18 cellular contexts compared by ENCODE assay signal in genomic region chr15:44883219-44883900, GRCh38.
A peak's percentile ranks its signal among the peaks of the same experiment; 100 is the strongest.
DNase-seq lines count a peak whose midpoint lies in the region; ATAC-seq and TF ChIP-seq lines count a peak whose summit lies in the region.
"Had no signal": no experiment of that assay in that cellular context is flagged by ENCODE, and none has a peak within 500 bp of the region (broad histone marks: within the 10 kb centered on the region; RNA-seq: fewer than 3 reads in every experiment).

No MANE protein-coding gene starts in this region.

- no peaks in the 10 kb centered on the region for H3K27me3 Mint-ChIP-seq in T-helper 2 cell treated with Interferon-gamma antibody and Interleukin-4, amounts not matched to agents 5 μg/mL and 100 μg/mL, for 36 hours (ENCODE audit: low read depth)
- H3K27me3 Mint-ChIP-seq in progenitor cell of endocrine pancreas: peaks cover 5% of the 10 kb centered on the region

- H3K36me3 Mint-ChIP-seq in T-helper 2 cell treated with Interferon-gamma antibody and Interleukin-4, amounts not matched to agents 5 μg/mL and 100 μg/mL, for 36 hours (ENCODE audit: low read depth): peaks cover 3% of the 10 kb centered on the region
- peaks cover 3% of the 10 kb centered on the region for H3K36me3 Mint-ChIP-seq in progenitor cell of endocrine pancreas (ENCODE audit: insufficient read depth)

- H3K4me1 Mint-ChIP-seq in T-helper 2 cell treated with Interferon-gamma antibody and Interleukin-4, amounts not matched to agents 5 μg/mL and 100 μg/mL, for 36 hours (ENCODE audit: low read depth): peaks cover 21% of the 10 kb centered on the region
- peaks cover 11% of the 10 kb centered on the region for H3K4me1 Mint-ChIP-seq in progenitor cell of endocrine pancreas (ENCODE audit: low read depth)
- H3K4me1 Mint-ChIP-seq: nephron had no signal

- peak; percentile 24 for DNase-seq in T-helper 2 cell treated with Interferon-gamma antibody and Interleukin-4, amounts not matched to agents 5 μg/mL and 100 μg/mL, for 36 hours (ENCODE audit: low spot score)
- DNase-seq in left lobe of liver (ENCODE audit: low spot score) (no peak), SIG-M5 treated with dmso at 0.1 percent for 504 hours (lab: John Stamatoyannopoulos, UW; ENCODE audit: unreplicated experiment) (no peak), AG08395 (ENCODE audit: low spot score) (no peak), progenitor cell of endocrine pancreas (ENCODE audit: low spot score, unreplicated experiment) (no peak)
- DNase-seq: activated effector memory CD4-positive, alpha-beta T cell treated with Interleukin-2 at 50 U/mL for 16 hours; AML-193; H9; IMR-90; MV-4-11; NCI-H2081 treated with DMSO at 0.1 percent for 48 hours; NCI-H748 treated with DMSO at 0.1 percent for 48 hours; Peyer's patch had no signal

- ATAC-seq in GM18909 (IDR thresholded peaks at IDR 0.05; ENCODE audit: poor library complexity, unreplicated experiment) (peak; percentile 31), left lobe of liver (peak; percentile 78), GM21529 (IDR thresholded peaks at IDR 0.05; ENCODE audit: unreplicated experiment) (no peak)

- H3K4me3 Mint-ChIP-seq in T-helper 2 cell treated with Interferon-gamma antibody and Interleukin-4, amounts not matched to agents 5 μg/mL and 100 μg/mL, for 36 hours: no peak overlapping the region
- H3K4me3 Mint-ChIP-seq in progenitor cell of endocrine pancreas (ENCODE audit: low read depth): no peak overlapping the region
- H3K4me3 Mint-ChIP-seq: H9, nephron had no signal

- H3K27ac Mint-ChIP-seq in T-helper 2 cell treated with Interferon-gamma antibody and Interleukin-4, amounts not matched to agents 5 μg/mL and 100 μg/mL, for 36 hours: peak overlapping the region; percentile 51
- no peak overlapping the region for H3K27ac Mint-ChIP-seq in progenitor cell of endocrine pancreas

- no peak for TF ChIP-seq CTCF in progenitor cell of endocrine pancreas (IDR thresholded peaks at IDR 0.05; ENCODE audit: unreplicated experiment)

- peaks cover 15% of the 10 kb centered on the region for H3K9me3 Mint-ChIP-seq in T-helper 2 cell treated with Interferon-gamma antibody and Interleukin-4, amounts not matched to agents 5 μg/mL and 100 μg/mL, for 36 hours
- H3K9me3 Mint-ChIP-seq in progenitor cell of endocrine pancreas (ENCODE audit: low read depth): peaks cover 13% of the 10 kb centered on the region

- H3K4me3 ChIP-seq in GM08714 (ENCODE audit: low read length): peak overlapping the region; percentile 31; the same call in 1 of the 2 replicates
- H3K4me3 ChIP-seq: ascending aorta, Peyer's patch had no signal
